In the genomic region with DNA sequence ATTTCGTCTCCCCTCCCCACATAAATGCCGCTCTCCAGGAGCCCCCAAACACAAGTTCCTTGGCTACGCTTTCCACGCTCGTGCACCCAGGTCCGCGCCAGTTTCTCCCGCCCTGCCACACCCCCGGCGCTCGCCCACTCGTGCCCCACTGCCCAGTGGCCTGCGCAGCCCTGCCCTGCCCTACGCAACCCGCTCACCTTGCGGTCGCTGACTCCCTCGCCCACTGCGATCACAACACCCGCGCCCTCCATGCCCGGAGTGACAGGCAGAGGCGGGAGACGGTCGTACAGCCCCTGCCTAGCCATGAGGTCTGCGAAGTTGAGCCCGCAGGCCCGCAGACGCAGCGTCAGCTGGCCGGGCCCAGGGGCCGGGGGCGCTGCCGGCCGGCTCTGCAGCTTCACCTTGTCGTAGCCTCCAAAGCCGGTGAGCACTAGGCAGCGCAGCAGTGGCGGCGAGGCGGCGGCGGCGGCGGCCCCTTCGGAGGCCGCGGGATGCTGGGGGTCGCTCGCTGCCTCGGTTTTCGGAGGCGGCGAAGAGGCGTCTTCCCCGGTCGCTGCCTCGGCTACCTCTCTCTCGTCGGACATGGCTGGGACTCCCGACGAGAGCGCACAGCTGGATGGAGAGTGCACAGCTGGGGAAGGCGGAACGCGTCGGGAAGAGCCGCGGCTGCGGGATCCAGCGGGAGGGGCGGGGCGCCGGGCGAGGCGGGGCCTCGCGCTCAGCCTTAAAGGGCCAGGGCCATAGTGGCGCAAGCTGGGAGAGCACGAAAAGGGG, we compare ENCODE assay signal across 8 cellular contexts. TPM values are rescaled to one million over a fixed set of nuclear protein-coding genes. Genes with fewer than 3 reads are reported as not detected.
A peak's percentile ranks its signal among the peaks of the same experiment; 100 is the strongest.
DNase-seq lines count a peak whose midpoint lies in the region; ATAC-seq and TF ChIP-seq lines count a peak whose summit lies in the region.

A gene (minus strand): TSS at position 647 of the 774 bp plus-strand sequence. CDS start 63 bp downstream, at position 584.

- peak; percentile 71 for ATAC-seq in gastroesophageal sphincter
- peak; percentile 20 for ATAC-seq in thoracic aorta (ENCODE audit: insufficient number of reproducible peaks, low FRiP score, low read depth)
- ATAC-seq in HG03342 (IDR thresholded peaks at IDR 0.05; ENCODE audit: unreplicated experiment) = no peak

- no peak within 1 kb of the TSS for H3K27ac ChIP-seq in SK-N-MC
- H3K27ac ChIP-seq in gastroesophageal sphincter = peak within 1 kb of the TSS; percentile 69 to 92 (median 90)
- peak within 1 kb of the TSS; percentile 5 for H3K27ac ChIP-seq in neural progenitor cell
- peak within 1 kb of the TSS; percentile 71 to 86 for H3K27ac ChIP-seq in thoracic aorta

- H3K9me2 ChIP-seq in Loucy (replicated peaks; ENCODE audit: low read depth, low read length) = no peaks in the 10 kb centered on the region

- DNase-seq in GM03348 (ENCODE audit: low spot score) = peak; percentile 94
- no peak for DNase-seq in SK-N-MC (ENCODE audit: low read depth, low spot score)
- peak; percentile 92 for DNase-seq in neural progenitor cell (ENCODE audit: low spot score)
- DNase-seq in thoracic aorta (ENCODE audit: low spot score) = no peak

- peak within 1 kb of the TSS; percentile 91 for H3K4me2 ChIP-seq in Loucy (ENCODE audit: low read depth, low read length, poor library complexity, severe bottlenecking)
- H3K4me2 ChIP-seq in neural progenitor cell = peak within 1 kb of the TSS; percentile 94

- H3K4me1 ChIP-seq in Loucy (ENCODE audit: insufficient read depth, low read length, poor library complexity, severe bottlenecking) (peaks cover 45% of the 10 kb centered on the region), gastroesophageal sphincter (peaks cover 0 to 69% (median 35%) of the 10 kb centered on the region in 3 donors), neural progenitor cell (peaks cover 20% of the 10 kb centered on the region), thoracic aorta (ENCODE audit: control insufficient read depth in 1 of 2, low read depth in 2 of 2) (peaks cover 15 to 27% of the 10 kb centered on the region in 2 donors)

- H2AFZ ChIP-seq in Loucy (ENCODE audit: low read length) (peak within 1 kb of the TSS; percentile 96), neural progenitor cell (replicated peaks) (peak within 1 kb of the TSS; percentile 89)

- peak in 1 of 2 donors; percentile 23 for TF ChIP-seq POLR2A in gastroesophageal sphincter (IDR thresholded peaks at IDR 0.05)

- H3K4me3 ChIP-seq in Loucy (ENCODE audit: low read length, poor library complexity, severe bottlenecking) (peak within 1 kb of the TSS; percentile 92), SK-N-MC (peak within 1 kb of the TSS; percentile 89), gastroesophageal sphincter (peak within 1 kb of the TSS; percentile 93 to 100), neural progenitor cell (peak within 1 kb of the TSS; percentile 75), thoracic aorta (peak within 1 kb of the TSS; percentile 100)

- no peaks in the 10 kb centered on the region for H3K36me3 Mint-ChIP-seq in activated naive CD4-positive, alpha-beta T cell treated with anti-CD3 and anti-CD28 coated beads, Interleukin-2, amount 50 U/mL, for 24 hours
- peaks cover 6% of the 10 kb centered on the region for H3K36me3 Mint-ChIP-seq in neural progenitor cell

- H4K20me1 ChIP-seq in Loucy (ENCODE audit: insufficient read depth, low read length, poor library complexity, severe bottlenecking) (peaks cover 24% of the 10 kb centered on the region), neural progenitor cell (ENCODE audit: low read depth) (peaks cover 28% of the 10 kb centered on the region)

- peak within 1 kb of the TSS; percentile 94 for H3K9ac ChIP-seq in Loucy (ENCODE audit: low read depth, low read length, poor library complexity, severe bottlenecking)
- peak within 1 kb of the TSS; percentile 37 for H3K9ac ChIP-seq in SK-N-MC (ENCODE audit: insufficient read length)
- H3K9ac ChIP-seq in neural progenitor cell = peak within 1 kb of the TSS; percentile 47

- TF ChIP-seq CTCF in Loucy (conservative IDR thresholded peaks at IDR 0.05; ENCODE audit: low read length) (0 out of 2 replicates have a peak, but pooled peaks have one; percentile 8), gastroesophageal sphincter (IDR thresholded peaks at IDR 0.05) (peak in 2 of 4 experiments; percentile 2 to 13), neural progenitor cell (IDR thresholded peaks at IDR 0.05) (no peak), thoracic aorta (IDR thresholded peaks at IDR 0.05) (no peak)

- H3K4me1 Mint-ChIP-seq in activated naive CD4-positive, alpha-beta T cell treated with anti-CD3 and anti-CD28 coated beads, Interleukin-2, amount 50 U/mL, for 24 hours = peaks cover 36% of the 10 kb centered on the region
- peaks cover 42% of the 10 kb centered on the region for H3K4me1 Mint-ChIP-seq in neural progenitor cell

- 0% methylated on average over 9 of the region's 80 CpGs; no CpG with 5 or more reads in 1 of the 2 donors for WGBS in gastroesophageal sphincter (ENCODE audit: low coverage in 1 of 2), 2 donors

- no peaks in the 10 kb centered on the region for H3K9me3 ChIP-seq in Loucy (ENCODE audit: insufficient read depth, low read depth, low read length)
- H3K9me3 ChIP-seq in SK-N-MC (ENCODE audit: low read depth, low read length) = no peaks in the 10 kb centered on the region
- H3K9me3 ChIP-seq in gastroesophageal sphincter = no peaks in the 10 kb centered on the region
- no peaks in the 10 kb centered on the region for H3K9me3 ChIP-seq in neural progenitor cell (ENCODE audit: low read depth)
- no peaks in the 10 kb centered on the region for H3K9me3 ChIP-seq in thoracic aorta

- no peaks in the 10 kb centered on the region for H3K27me3 Mint-ChIP-seq in activated naive CD4-positive, alpha-beta T cell treated with anti-CD3 and anti-CD28 coated beads, Interleukin-2, amount 50 U/mL, for 24 hours
- peaks cover 10% of the 10 kb centered on the region for H3K27me3 Mint-ChIP-seq in neural progenitor cell (ENCODE audit: insufficient read depth, low read depth)

- H3K79me2 ChIP-seq in Loucy (ENCODE audit: insufficient read depth, low read length) = peaks cover 42% of the 10 kb centered on the region
- H3K79me2 ChIP-seq in neural progenitor cell (ENCODE audit: low read depth) = peaks cover 57% of the 10 kb centered on the region

- H3F3A ChIP-seq in Loucy (ENCODE audit: low read depth) (peaks cover 11% of the 10 kb centered on the region; the same call in 1 of the 2 replicates), neural progenitor cell (ENCODE audit: low read depth) (peaks cover 41% of the 10 kb centered on the region)

- no peak for TF ChIP-seq EP300 in gastroesophageal sphincter (IDR thresholded peaks at IDR 0.05)

- H3K9me3 Mint-ChIP-seq in activated naive CD4-positive, alpha-beta T cell treated with anti-CD3 and anti-CD28 coated beads, Interleukin-2, amount 50 U/mL, for 24 hours = no peaks in the 10 kb centered on the region
- peaks cover 2% of the 10 kb centered on the region for H3K9me3 Mint-ChIP-seq in neural progenitor cell

- H3K4me3 Mint-ChIP-seq in activated naive CD4-positive, alpha-beta T cell treated with anti-CD3 and anti-CD28 coated beads, Interleukin-2, amount 50 U/mL, for 24 hours = peak within 1 kb of the TSS; percentile 86
- H3K4me3 Mint-ChIP-seq in neural progenitor cell = peak within 1 kb of the TSS; percentile 95

- H3K36me3 ChIP-seq in Loucy (ENCODE audit: insufficient read depth, low read length) = peaks cover 4% of the 10 kb centered on the region; the same call in 1 of the 2 replicates
- H3K36me3 ChIP-seq in SK-N-MC (ENCODE audit: insufficient read depth, low read length) = no peaks in the 10 kb centered on the region
- H3K36me3 ChIP-seq in gastroesophageal sphincter = peaks cover 0 to 18% of the 10 kb centered on the region in 2 donors
- no peaks in the 10 kb centered on the region for H3K36me3 ChIP-seq in neural progenitor cell
- no peaks in the 10 kb centered on the region for H3K36me3 ChIP-seq in thoracic aorta

- no peak within 1 kb of the TSS for H3K27ac Mint-ChIP-seq in activated naive CD4-positive, alpha-beta T cell treated with anti-CD3 and anti-CD28 coated beads, Interleukin-2, amount 50 U/mL, for 24 hours
- H3K27ac Mint-ChIP-seq in neural progenitor cell = no peak within 1 kb of the TSS

- H3K27me3 ChIP-seq in Loucy (ENCODE audit: insufficient read depth, low read length, poor library complexity, severe bottlenecking) (no peaks in the 10 kb centered on the region), gastroesophageal sphincter (no peaks in the 10 kb centered on the region), neural progenitor cell (no peaks in the 10 kb centered on the region), thoracic aorta (replicated peaks; ENCODE audit: insufficient read depth) (no peaks in the 10 kb centered on the region)

RNA-seq across cellular contexts. Expression of the gene that starts here (rescaled TPM):
- total RNA-seq in gastroesophageal sphincter (100 to 1,000 TPM in 3 of 4 donors, 10 to 100 TPM in 1; 89.2 to 187 (median 139) TPM), neural progenitor cell (ENCODE audit: low replicate concordance) (94.7 and 185 TPM in 2 replicates), thoracic aorta (100 to 1,000 TPM in 1 of 2 donors, 10 to 100 TPM in 1; 91.5 to 158 TPM)

Comparison
In these comparisons a context has a peak if more than half of its experiments do, and no peak if none do; other contexts are left out.
1. DNase-seq: peak in GM03348 (single experiment) and neural progenitor cell (single experiment); none in SK-N-MC (single experiment) and thoracic aorta (single experiment).
2. H3K9ac ChIP-seq: peak in every context shown above with its lines; median percentile 94 in Loucy; 47 in neural progenitor cell; 37 in SK-N-MC.
3. Peak in every context shown above with its lines, with median percentiles within 50 percentile points of each other: H3K4me3 ChIP-seq.